Comparison of ENCODE assay signal across 1 cellular context in the genomic region with DNA sequence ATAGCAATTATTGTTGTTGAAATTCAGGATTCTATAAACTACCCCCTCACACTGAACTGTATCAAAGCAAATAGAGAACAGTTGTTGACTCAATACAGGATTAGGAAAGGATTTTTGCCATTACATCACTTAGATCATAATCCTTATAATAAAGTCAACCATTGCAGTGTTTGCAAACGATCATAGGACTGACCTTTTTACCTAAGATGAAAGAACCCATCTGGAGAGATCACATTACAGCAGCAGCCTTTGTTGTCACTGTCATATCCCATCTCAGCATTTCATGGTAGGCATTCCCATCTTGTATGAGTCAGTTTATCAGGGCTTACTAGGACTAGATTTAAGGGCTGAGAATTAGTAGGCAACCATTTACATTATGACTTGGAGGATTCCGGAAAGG.
A peak's percentile ranks its signal among the peaks of the same experiment; 100 is the strongest.
TF ChIP-seq lines count a peak whose summit lies in the region.

No MANE protein-coding gene starts in this region.

TF ChIP-seq in HepG2, 621 proteins besides CTCF, POLR2A, EP300 and RAD21 (continued from another document):
- TF ChIP-seq THAP11 (CRISPR knock-in tag; IDR thresholded peaks at IDR 0.05) (peak; percentile 74), SMARCE1 (IDR thresholded peaks at IDR 0.05; ENCODE audit: borderline replicate concordance) (no peak), FOXM1 (CRISPR knock-in tag; IDR thresholded peaks at IDR 0.05) (no peak), ZNF235 (CRISPR knock-in tag; IDR thresholded peaks at IDR 0.05; ENCODE audit: borderline replicate concordance) (no peak), REXO4 (CRISPR knock-in tag; IDR thresholded peaks at IDR 0.05; ENCODE audit: borderline replicate concordance) (no peak), SMAD1 (CRISPR knock-in tag; IDR thresholded peaks at IDR 0.05; ENCODE audit: borderline replicate concordance, low read depth) (no peak), MEIS2 (CRISPR knock-in tag; IDR thresholded peaks at IDR 0.05) (no peak), ZNF878 (CRISPR knock-in tag; IDR thresholded peaks at IDR 0.05) (peak; percentile 67; the same call in 1 of the 2 replicates), SOX13 (IDR thresholded peaks at IDR 0.05) (peak; percentile 76), SOX13 (CRISPR knock-in tag; conservative IDR thresholded peaks at IDR 0.05 in 1 of 2, IDR thresholded peaks at IDR 0.05 in 1 of 2) (peak in 1 of 2 experiments; percentile 97; a peak in 2 of 4 replicates), STAG1 (CRISPR knock-in tag; IDR thresholded peaks at IDR 0.05) (0 out of 2 replicates have a peak, but pooled peaks have one; percentile 4), EEA1 (CRISPR knock-in tag; IDR thresholded peaks at IDR 0.05; ENCODE audit: borderline replicate concordance) (no peak), NKX3-1 (CRISPR knock-in tag; IDR thresholded peaks at IDR 0.05) (peak; percentile 68; the same call in 1 of the 2 replicates), FIP1L1 (IDR thresholded peaks at IDR 0.05; ENCODE audit: borderline replicate concordance, insufficient read depth, low read depth, low read length) (no peak), EED (CRISPR knock-in tag; IDR thresholded peaks at IDR 0.05) (no peak), KAT2B (IDR thresholded peaks at IDR 0.05; ENCODE audit: borderline replicate concordance, low read depth, low read length) (no peak), ZFX (CRISPR knock-in tag; IDR thresholded peaks at IDR 0.05; ENCODE audit: low read depth) (no peak), XRCC5 (optimal IDR thresholded peaks at IDR 0.05; ENCODE audit: low read length) (no peak), CHCHD3 (CRISPR knock-in tag; IDR thresholded peaks at IDR 0.05) (no peak), ZNF792 (CRISPR knock-in tag; IDR thresholded peaks at IDR 0.05) (0 out of 2 replicates have a peak, but pooled peaks have one; percentile 32), HOXA3 (CRISPR knock-in tag; IDR thresholded peaks at IDR 0.05) (no peak), KLF16 (CRISPR knock-in tag; IDR thresholded peaks at IDR 0.05) (peak in 1 of 2 experiments; percentile 76; a peak in 2 of 4 replicates), HCFC1 (IDR thresholded peaks at IDR 0.05; ENCODE audit: low read depth, low read length) (no peak), KDM1A (CRISPR knock-in tag; IDR thresholded peaks at IDR 0.05) (peak; percentile 49; the same call in 1 of the 2 replicates), ATRX (CRISPR knock-in tag; IDR thresholded peaks at IDR 0.05; ENCODE audit: borderline replicate concordance) (no peak), ZNF326 (CRISPR knock-in tag; IDR thresholded peaks at IDR 0.05; ENCODE audit: borderline replicate concordance) (no peak), MTF2 (CRISPR knock-in tag; IDR thresholded peaks at IDR 0.05; ENCODE audit: borderline replicate concordance) (no peak), ZFAT (CRISPR knock-in tag; conservative IDR thresholded peaks at IDR 0.05) (no peak), ZBTB38 (CRISPR knock-in tag; IDR thresholded peaks at IDR 0.05) (no peak), ZFY (CRISPR knock-in tag; IDR thresholded peaks at IDR 0.05) (no peak)
- TF ChIP-seq, protein P1, sequence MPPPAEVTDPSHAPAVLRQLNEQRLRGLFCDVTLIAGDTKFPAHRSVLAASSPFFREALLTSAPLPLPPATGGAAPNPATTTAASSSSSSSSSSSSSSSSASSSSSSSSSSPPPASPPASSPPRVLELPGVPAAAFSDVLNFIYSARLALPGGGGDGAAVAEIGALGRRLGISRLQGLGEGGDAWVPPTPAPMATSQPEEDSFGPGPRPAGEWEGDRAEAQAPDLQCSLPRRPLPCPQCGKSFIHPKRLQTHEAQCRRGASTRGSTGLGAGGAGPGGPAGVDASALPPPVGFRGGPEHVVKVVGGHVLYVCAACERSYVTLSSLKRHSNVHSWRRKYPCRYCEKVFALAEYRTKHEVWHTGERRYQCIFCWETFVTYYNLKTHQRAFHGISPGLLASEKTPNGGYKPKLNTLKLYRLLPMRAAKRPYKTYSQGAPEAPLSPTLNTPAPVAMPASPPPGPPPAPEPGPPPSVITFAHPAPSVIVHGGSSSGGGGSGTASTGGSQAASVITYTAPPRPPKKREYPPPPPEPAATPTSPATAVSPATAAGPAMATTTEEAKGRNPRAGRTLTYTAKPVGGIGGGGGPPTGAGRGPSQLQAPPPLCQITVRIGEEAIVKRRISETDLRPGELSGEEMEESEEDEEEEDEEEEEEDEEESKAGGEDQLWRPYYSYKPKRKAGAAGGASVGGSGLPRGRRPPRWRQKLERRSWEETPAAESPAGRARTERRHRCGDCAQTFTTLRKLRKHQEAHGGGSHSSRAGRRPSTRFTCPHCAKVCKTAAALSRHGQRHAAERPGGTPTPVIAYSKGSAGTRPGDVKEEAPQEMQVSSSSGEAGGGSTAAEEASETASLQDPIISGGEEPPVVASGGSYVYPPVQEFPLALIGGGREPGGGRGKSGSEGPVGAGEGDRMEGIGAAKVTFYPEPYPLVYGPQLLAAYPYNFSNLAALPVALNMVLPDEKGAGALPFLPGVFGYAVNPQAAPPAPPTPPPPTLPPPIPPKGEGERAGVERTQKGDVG (CRISPR knock-in tag; IDR thresholded peaks at IDR 0.05; ENCODE audit: borderline replicate concordance): no peak
- TF ChIP-seq, protein P2, sequence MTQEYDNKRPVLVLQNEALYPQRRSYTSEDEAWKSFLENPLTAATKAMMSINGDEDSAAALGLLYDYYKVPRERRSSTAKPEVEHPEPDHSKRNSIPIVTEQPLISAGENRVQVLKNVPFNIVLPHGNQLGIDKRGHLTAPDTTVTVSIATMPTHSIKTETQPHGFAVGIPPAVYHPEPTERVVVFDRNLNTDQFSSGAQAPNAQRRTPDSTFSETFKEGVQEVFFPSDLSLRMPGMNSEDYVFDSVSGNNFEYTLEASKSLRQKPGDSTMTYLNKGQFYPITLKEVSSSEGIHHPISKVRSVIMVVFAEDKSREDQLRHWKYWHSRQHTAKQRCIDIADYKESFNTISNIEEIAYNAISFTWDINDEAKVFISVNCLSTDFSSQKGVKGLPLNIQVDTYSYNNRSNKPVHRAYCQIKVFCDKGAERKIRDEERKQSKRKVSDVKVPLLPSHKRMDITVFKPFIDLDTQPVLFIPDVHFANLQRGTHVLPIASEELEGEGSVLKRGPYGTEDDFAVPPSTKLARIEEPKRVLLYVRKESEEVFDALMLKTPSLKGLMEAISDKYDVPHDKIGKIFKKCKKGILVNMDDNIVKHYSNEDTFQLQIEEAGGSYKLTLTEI (CRISPR knock-in tag; conservative IDR thresholded peaks at IDR 0.05): no peak
- TF ChIP-seq, protein P3, sequence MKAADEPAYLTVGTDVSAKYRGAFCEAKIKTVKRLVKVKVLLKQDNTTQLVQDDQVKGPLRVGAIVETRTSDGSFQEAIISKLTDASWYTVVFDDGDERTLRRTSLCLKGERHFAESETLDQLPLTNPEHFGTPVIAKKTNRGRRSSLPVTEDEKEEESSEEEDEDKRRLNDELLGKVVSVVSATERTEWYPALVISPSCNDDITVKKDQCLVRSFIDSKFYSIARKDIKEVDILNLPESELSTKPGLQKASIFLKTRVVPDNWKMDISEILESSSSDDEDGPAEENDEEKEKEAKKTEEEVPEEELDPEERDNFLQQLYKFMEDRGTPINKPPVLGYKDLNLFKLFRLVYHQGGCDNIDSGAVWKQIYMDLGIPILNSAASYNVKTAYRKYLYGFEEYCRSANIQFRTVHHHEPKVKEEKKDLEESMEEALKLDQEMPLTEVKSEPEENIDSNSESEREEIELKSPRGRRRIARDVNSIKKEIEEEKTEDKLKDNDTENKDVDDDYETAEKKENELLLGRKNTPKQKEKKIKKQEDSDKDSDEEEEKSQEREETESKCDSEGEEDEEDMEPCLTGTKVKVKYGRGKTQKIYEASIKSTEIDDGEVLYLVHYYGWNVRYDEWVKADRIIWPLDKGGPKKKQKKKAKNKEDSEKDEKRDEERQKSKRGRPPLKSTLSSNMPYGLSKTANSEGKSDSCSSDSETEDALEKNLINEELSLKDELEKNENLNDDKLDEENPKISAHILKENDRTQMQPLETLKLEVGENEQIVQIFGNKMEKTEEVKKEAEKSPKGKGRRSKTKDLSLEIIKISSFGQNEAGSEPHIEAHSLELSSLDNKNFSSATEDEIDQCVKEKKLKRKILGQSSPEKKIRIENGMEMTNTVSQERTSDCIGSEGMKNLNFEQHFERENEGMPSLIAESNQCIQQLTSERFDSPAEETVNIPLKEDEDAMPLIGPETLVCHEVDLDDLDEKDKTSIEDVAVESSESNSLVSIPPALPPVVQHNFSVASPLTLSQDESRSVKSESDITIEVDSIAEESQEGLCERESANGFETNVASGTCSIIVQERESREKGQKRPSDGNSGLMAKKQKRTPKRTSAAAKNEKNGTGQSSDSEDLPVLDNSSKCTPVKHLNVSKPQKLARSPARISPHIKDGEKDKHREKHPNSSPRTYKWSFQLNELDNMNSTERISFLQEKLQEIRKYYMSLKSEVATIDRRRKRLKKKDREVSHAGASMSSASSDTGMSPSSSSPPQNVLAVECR (CRISPR knock-in tag; IDR thresholded peaks at IDR 0.05; ENCODE audit: borderline replicate concordance): no peak; the same call in 1 of the 2 replicates
- TF ChIP-seq, protein P4, sequence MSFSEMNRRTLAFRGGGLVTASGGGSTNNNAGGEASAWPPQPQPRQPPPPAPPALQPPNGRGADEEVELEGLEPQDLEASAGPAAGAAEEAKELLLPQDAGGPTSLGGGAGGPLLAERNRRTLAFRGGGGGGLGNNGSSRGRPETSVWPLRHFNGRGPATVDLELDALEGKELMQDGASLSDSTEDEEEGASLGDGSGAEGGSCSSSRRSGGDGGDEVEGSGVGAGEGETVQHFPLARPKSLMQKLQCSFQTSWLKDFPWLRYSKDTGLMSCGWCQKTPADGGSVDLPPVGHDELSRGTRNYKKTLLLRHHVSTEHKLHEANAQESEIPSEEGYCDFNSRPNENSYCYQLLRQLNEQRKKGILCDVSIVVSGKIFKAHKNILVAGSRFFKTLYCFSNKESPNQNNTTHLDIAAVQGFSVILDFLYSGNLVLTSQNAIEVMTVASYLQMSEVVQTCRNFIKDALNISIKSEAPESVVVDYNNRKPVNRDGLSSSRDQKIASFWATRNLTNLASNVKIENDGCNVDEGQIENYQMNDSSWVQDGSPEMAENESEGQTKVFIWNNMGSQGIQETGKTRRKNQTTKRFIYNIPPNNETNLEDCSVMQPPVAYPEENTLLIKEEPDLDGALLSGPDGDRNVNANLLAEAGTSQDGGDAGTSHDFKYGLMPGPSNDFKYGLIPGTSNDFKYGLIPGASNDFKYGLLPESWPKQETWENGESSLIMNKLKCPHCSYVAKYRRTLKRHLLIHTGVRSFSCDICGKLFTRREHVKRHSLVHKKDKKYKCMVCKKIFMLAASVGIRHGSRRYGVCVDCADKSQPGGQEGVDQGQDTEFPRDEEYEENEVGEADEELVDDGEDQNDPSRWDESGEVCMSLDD (CRISPR knock-in tag; IDR thresholded peaks at IDR 0.05; ENCODE audit: borderline replicate concordance): no peak
- TF ChIP-seq, protein P5, sequence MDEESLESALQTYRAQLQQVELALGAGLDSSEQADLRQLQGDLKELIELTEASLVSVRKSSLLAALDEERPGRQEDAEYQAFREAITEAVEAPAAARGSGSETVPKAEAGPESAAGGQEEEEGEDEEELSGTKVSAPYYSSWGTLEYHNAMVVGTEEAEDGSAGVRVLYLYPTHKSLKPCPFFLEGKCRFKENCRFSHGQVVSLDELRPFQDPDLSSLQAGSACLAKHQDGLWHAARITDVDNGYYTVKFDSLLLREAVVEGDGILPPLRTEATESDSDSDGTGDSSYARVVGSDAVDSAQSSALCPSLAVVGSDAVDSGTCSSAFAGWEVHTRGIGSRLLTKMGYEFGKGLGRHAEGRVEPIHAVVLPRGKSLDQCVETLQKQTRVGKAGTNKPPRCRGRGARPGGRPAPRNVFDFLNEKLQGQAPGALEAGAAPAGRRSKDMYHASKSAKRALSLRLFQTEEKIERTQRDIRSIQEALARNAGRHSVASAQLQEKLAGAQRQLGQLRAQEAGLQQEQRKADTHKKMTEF (CRISPR knock-in tag; IDR thresholded peaks at IDR 0.05): peak; percentile 91
- TF ChIP-seq, protein P6, sequence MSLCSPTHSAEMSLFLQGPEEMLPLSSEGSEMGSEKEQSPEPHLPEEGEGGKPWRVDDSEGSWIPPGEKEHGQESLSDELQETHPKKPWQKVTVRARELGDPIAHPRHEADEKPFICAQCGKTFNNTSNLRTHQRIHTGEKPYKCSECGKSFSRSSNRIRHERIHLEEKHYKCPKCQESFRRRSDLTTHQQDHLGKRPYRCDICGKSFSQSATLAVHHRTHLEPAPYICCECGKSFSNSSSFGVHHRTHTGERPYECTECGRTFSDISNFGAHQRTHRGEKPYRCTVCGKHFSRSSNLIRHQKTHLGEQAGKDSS (CRISPR knock-in tag; IDR thresholded peaks at IDR 0.05; ENCODE audit: borderline replicate concordance, low read depth): no peak
- TF ChIP-seq, protein P7, sequence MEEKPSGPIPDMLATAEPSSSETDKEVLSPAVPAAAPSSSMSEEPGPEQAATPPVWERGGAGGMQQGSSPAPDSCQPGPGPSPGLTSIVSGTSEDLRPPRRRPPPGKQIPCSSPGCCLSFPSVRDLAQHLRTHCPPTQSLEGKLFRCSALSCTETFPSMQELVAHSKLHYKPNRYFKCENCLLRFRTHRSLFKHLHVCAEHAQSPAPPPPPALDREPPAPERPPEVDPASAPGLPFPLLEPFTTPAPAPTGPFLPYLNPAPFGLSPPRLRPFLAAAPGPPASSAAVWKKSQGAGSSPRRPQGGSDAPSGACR (CRISPR knock-in tag; IDR thresholded peaks at IDR 0.05): 0 out of 2 replicates have a peak, but pooled peaks have one; percentile 47
- TF ChIP-seq, protein P8, sequence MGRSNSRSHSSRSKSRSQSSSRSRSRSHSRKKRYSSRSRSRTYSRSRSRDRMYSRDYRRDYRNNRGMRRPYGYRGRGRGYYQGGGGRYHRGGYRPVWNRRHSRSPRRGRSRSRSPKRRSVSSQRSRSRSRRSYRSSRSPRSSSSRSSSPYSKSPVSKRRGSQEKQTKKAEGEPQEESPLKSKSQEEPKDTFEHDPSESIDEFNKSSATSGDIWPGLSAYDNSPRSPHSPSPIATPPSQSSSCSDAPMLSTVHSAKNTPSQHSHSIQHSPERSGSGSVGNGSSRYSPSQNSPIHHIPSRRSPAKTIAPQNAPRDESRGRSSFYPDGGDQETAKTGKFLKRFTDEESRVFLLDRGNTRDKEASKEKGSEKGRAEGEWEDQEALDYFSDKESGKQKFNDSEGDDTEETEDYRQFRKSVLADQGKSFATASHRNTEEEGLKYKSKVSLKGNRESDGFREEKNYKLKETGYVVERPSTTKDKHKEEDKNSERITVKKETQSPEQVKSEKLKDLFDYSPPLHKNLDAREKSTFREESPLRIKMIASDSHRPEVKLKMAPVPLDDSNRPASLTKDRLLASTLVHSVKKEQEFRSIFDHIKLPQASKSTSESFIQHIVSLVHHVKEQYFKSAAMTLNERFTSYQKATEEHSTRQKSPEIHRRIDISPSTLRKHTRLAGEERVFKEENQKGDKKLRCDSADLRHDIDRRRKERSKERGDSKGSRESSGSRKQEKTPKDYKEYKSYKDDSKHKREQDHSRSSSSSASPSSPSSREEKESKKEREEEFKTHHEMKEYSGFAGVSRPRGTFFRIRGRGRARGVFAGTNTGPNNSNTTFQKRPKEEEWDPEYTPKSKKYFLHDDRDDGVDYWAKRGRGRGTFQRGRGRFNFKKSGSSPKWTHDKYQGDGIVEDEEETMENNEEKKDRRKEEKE (IDR thresholded peaks at IDR 0.05): no peak
